Comparison of ENCODE assay signal across 22 cellular contexts in the genomic region with DNA sequence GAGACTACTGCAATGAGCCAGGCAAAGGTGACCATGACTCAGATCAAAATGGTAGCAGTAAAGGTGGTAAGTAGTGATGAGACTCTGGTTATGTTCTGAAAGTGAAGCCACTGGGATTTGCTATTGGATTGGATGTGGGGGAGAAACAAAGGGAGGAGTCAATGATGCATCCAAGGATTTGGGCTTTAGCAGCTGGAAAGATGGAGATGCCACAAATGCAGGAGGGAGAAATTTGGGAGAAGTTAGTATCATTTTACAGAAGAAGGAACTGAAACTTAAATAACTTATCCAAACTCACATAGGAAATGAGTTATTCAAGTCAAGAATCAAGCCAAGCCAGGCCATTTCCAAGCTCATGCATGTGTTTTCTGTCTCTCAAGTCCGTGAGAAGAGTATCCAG.
DNase-seq lines count a peak whose midpoint lies in the region; ATAC-seq, FAIRE-seq and TF ChIP-seq lines count a peak whose summit lies in the region.
"Had no signal": no experiment of that assay in that cellular context is flagged by ENCODE, and none has a peak within 500 bp of the region (broad histone marks: within the 10 kb centered on the region; RNA-seq: fewer than 3 reads in every experiment).

No MANE protein-coding gene starts in this region.

- H3K36me3 ChIP-seq in psoas muscle (ENCODE audit: insufficient read depth in 1 of 2, low read depth in 1 of 2) = no peaks in the 10 kb centered on the region

- peak; percentile 37 for FAIRE-seq in GM19239 (lab: Jason Lieb, UNC)
- FAIRE-seq: A549, G401.6 had no signal

- H3K27me3 ChIP-seq in psoas muscle (ENCODE audit: insufficient read depth in 3 of 3, low read length in 2 of 3) = no peaks in the 10 kb centered on the region

- intact Hi-C loops in psoas muscle (cut with DNase I) = no loop called here

- H3K27ac Mint-ChIP-seq in activated naive CD8-positive, alpha-beta T cell treated with anti-CD3 and anti-CD28 coated beads, Interleukin-2, amount 50 U/mL, for 24 hours = peak overlapping the region; percentile 33
- H3K27ac Mint-ChIP-seq in activated naive CD8-positive, alpha-beta T cell treated with anti-CD3 and anti-CD28 coated beads for 36 hours = no peak overlapping the region
- peak overlapping the region; percentile 18 for H3K27ac Mint-ChIP-seq in activated T-helper 17 cell treated with anti-CD3 and anti-CD28 coated beads, Interleukin-2, amount 50 U/mL, for 72 hours
- H3K27ac Mint-ChIP-seq: B cell had no signal

- H3K36me3 Mint-ChIP-seq in activated naive CD8-positive, alpha-beta T cell treated with anti-CD3 and anti-CD28 coated beads, Interleukin-2, amount 50 U/mL, for 24 hours (ENCODE audit: low read depth) = peaks cover 2% of the 10 kb centered on the region
- H3K36me3 Mint-ChIP-seq in activated naive CD8-positive, alpha-beta T cell treated with anti-CD3 and anti-CD28 coated beads for 36 hours = peaks cover 9% of the 10 kb centered on the region
- peaks cover 14% of the 10 kb centered on the region for H3K36me3 Mint-ChIP-seq in activated T-helper 17 cell treated with anti-CD3 and anti-CD28 coated beads, Interleukin-2, amount 50 U/mL, for 72 hours (ENCODE audit: low read depth)

- H3K9me3 ChIP-seq in psoas muscle = no peaks in the 10 kb centered on the region
- H3K9me3 ChIP-seq: A549 had no signal

- peaks cover 13% of the 10 kb centered on the region for H3K9me3 Mint-ChIP-seq in activated naive CD8-positive, alpha-beta T cell treated with anti-CD3 and anti-CD28 coated beads, Interleukin-2, amount 50 U/mL, for 24 hours
- H3K9me3 Mint-ChIP-seq in activated naive CD8-positive, alpha-beta T cell treated with anti-CD3 and anti-CD28 coated beads for 36 hours = peaks cover 6% of the 10 kb centered on the region
- peaks cover 10% of the 10 kb centered on the region for H3K9me3 Mint-ChIP-seq in activated T-helper 17 cell treated with anti-CD3 and anti-CD28 coated beads, Interleukin-2, amount 50 U/mL, for 72 hours

- 62 to 78% (median 69%) methylated on average over 1 of the region's 1 CpG for WGBS in psoas muscle, 3 donors

- no peak for ATAC-seq in activated naive CD8-positive, alpha-beta T cell treated with anti-CD3 and anti-CD28 coated beads, Interleukin-2, amount 50 U/mL, for 24 hours
- no peak for ATAC-seq in activated T-helper 17 cell treated with anti-CD3 and anti-CD28 coated beads, Interleukin-2, amount 50 U/mL, for 72 hours (replicated peaks)
- ATAC-seq in psoas muscle = no peak
- ATAC-seq: A549 had no signal

- no peak overlapping the region for H3K4me3 ChIP-seq in psoas muscle
- H3K4me3 ChIP-seq: A549, PC-9 had no signal

- no peaks in the 10 kb centered on the region for H3K27me3 Mint-ChIP-seq in activated naive CD8-positive, alpha-beta T cell treated with anti-CD3 and anti-CD28 coated beads, Interleukin-2, amount 50 U/mL, for 24 hours
- no peaks in the 10 kb centered on the region for H3K27me3 Mint-ChIP-seq in activated naive CD8-positive, alpha-beta T cell treated with anti-CD3 and anti-CD28 coated beads for 36 hours
- no peaks in the 10 kb centered on the region for H3K27me3 Mint-ChIP-seq in activated T-helper 17 cell treated with anti-CD3 and anti-CD28 coated beads, Interleukin-2, amount 50 U/mL, for 72 hours
- H3K27me3 Mint-ChIP-seq: B cell had no signal

- no peak overlapping the region for H3K27ac ChIP-seq in psoas muscle
- H3K27ac ChIP-seq: A549 had no signal

- H3K4me1 Mint-ChIP-seq in activated naive CD8-positive, alpha-beta T cell treated with anti-CD3 and anti-CD28 coated beads, Interleukin-2, amount 50 U/mL, for 24 hours = peaks cover 81% of the 10 kb centered on the region
- peaks cover 57% of the 10 kb centered on the region for H3K4me1 Mint-ChIP-seq in activated naive CD8-positive, alpha-beta T cell treated with anti-CD3 and anti-CD28 coated beads for 36 hours
- peaks cover 43% of the 10 kb centered on the region for H3K4me1 Mint-ChIP-seq in activated T-helper 17 cell treated with anti-CD3 and anti-CD28 coated beads, Interleukin-2, amount 50 U/mL, for 72 hours

- H3K4me1 ChIP-seq in psoas muscle = peaks cover 3% of the 10 kb centered on the region

- no peak for TF ChIP-seq CTCF in psoas muscle (IDR thresholded peaks at IDR 0.05)

- DNase-seq in activated naive CD8-positive, alpha-beta T cell treated with anti-CD3 and anti-CD28 coated beads, Interleukin-2, amount 50 U/mL, for 24 hours = no peak
- no peak for DNase-seq in activated naive CD8-positive, alpha-beta T cell treated with anti-CD3 and anti-CD28 coated beads for 36 hours
- DNase-seq in GM19239 (ENCODE audit: insufficient read length, low spot score) (no peak), NCI-H345 treated with DMSO at 0.1 percent for 48 hours (lab: John Stamatoyannopoulos, UW; ENCODE audit: unreplicated experiment) (no peak), psoas muscle (no peak), NCI-H2029 (lab: John Stamatoyannopoulos, UW) (no peak)
- DNase-seq: Calu3, DMS153, H7, Karpas-422, NCI-H1092, NCI-H1436, NCI-H1930, NCI-H226, NCI-H524, PC-9, RPMI8226, SHP77 had no signal

- H3K4me3 Mint-ChIP-seq in activated naive CD8-positive, alpha-beta T cell treated with anti-CD3 and anti-CD28 coated beads, Interleukin-2, amount 50 U/mL, for 24 hours = no peak overlapping the region
- H3K4me3 Mint-ChIP-seq in activated naive CD8-positive, alpha-beta T cell treated with anti-CD3 and anti-CD28 coated beads for 36 hours = no peak overlapping the region
- H3K4me3 Mint-ChIP-seq in activated T-helper 17 cell treated with anti-CD3 and anti-CD28 coated beads, Interleukin-2, amount 50 U/mL, for 72 hours = peak overlapping the region; percentile 1
- H3K4me3 Mint-ChIP-seq: B cell had no signal
